8 cellular contexts compared by ENCODE assay signal in the genomic region with DNA sequence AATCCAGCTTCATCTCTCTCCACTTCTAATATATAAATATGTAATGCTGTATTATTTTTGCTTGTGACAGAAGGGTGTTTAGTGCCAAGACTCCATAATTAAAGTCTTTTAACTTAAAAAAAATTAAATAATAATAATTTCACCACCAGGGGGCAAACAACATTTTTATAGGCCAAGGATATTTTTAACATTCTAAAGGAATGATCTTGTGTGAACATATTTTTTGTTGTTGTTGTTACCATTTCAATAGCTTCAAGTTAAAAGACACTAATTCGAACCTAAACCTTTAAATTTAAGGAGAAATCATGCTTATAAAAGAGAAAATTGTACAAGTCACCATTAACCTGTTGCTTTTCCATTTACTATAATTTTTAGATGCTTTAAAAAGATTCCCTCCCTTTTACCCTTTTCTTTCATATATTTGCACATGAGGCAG.
DNase-seq lines count a peak whose midpoint lies in the region; FAIRE-seq lines count a peak whose summit lies in the region.

No MANE protein-coding gene starts in this region.

- FAIRE-seq in islet of Langerhans (lab: Jason Lieb, UNC): peak; percentile 96

- peak; percentile 8 for DNase-seq in AG08395 (ENCODE audit: low spot score)
- DNase-seq in GM03348 (ENCODE audit: low spot score): peak; percentile 27
- DNase-seq in SW480 (ENCODE audit: low spot score): peak; percentile 4
- DNase-seq in putamen (ENCODE audit: low spot score): no peak
- DNase-seq in caudate nucleus (lab: John Stamatoyannopoulos, UW): no peak
- DNase-seq in activated CD8-positive, alpha-beta memory T cell treated with anti-CD3 and anti-CD28 coated beads, Interleukin-2, amount 50 U/mL, for 4 hours: no peak
- DNase-seq in activated T-cell treated with anti-CD3 and anti-CD28 coated beads, Interleukin-2, amount 50 U/mL, for 48 hours: no peak

- H3K27ac ChIP-seq in caudate nucleus (ENCODE audit: low read depth, low read length): no peak overlapping the region

Comparison
In these comparisons a context has a peak if more than half of its experiments do, and no peak if none do; other contexts are left out.
1. DNase-seq: peak in AG08395 (single experiment), GM03348 (single experiment) and SW480 (single experiment); none in putamen (single experiment), caudate nucleus (0 of 61), activated CD8-positive, alpha-beta memory T cell treated with anti-CD3 and anti-CD28 coated beads, Interleukin-2, amount 50 U/mL, for 4 hours (single experiment) and activated T-cell treated with anti-CD3 and anti-CD28 coated beads, Interleukin-2, amount 50 U/mL, for 48 hours (0 of 2).